1 cellular context compared by ENCODE assay signal in genomic region chr5:132293992-132294727, GRCh38.
TF ChIP-seq lines count a peak whose summit lies in the region.

Gene SLC22A4, plus strand, starts transcription at chr5:132294394. Its CDS starts 223 bp downstream, at chr5:132294617.

TF ChIP-seq in HepG2, 621 proteins besides CTCF, POLR2A, EP300 and RAD21 (continued from another document and continues in another):
- peak; percentile 88 for TF ChIP-seq ZNF749 (CRISPR knock-in tag; IDR thresholded peaks at IDR 0.05; ENCODE audit: borderline replicate concordance)
- TF ChIP-seq JUNB (CRISPR knock-in tag; IDR thresholded peaks at IDR 0.05; ENCODE audit: borderline replicate concordance) = no peak
- TF ChIP-seq ZNF264 (CRISPR knock-in tag; IDR thresholded peaks at IDR 0.05) = peak; percentile 74; the same call in 1 of the 2 replicates
- no peak; the same call in 1 of the 2 replicates for TF ChIP-seq ZNF609 (CRISPR knock-in tag; IDR thresholded peaks at IDR 0.05; ENCODE audit: borderline replicate concordance)
- no peak; the same call in none of the 2 replicates for TF ChIP-seq REL (CRISPR knock-in tag; conservative IDR thresholded peaks at IDR 0.05)
- TF ChIP-seq ZNF784 (CRISPR knock-in tag; IDR thresholded peaks at IDR 0.05; ENCODE audit: borderline replicate concordance) = no peak; the same call in 1 of the 2 replicates
- no peak for TF ChIP-seq AGO1 (IDR thresholded peaks at IDR 0.05; ENCODE audit: low read depth, low read length, poor library complexity, severe bottlenecking)
- TF ChIP-seq DMAP1 (CRISPR knock-in tag; IDR thresholded peaks at IDR 0.05) = peak; percentile 69; the same call in 1 of the 2 replicates
- no peak for TF ChIP-seq ZNF770 (CRISPR knock-in tag; IDR thresholded peaks at IDR 0.05)
- peak; percentile 45 for TF ChIP-seq ZNF124 (CRISPR knock-in tag; IDR thresholded peaks at IDR 0.05)
- TF ChIP-seq KLF15 (CRISPR knock-in tag; IDR thresholded peaks at IDR 0.05; ENCODE audit: borderline replicate concordance) = 0 out of 2 replicates have a peak, but pooled peaks have one; percentile 69
- no peak for TF ChIP-seq CEBPB (IDR thresholded peaks at IDR 0.05; ENCODE audit: borderline replicate concordance, low read depth, low read length)
- peak; percentile 76; the same call in 1 of the 2 replicates for TF ChIP-seq TFDP1 (CRISPR knock-in tag; IDR thresholded peaks at IDR 0.05; ENCODE audit: borderline replicate concordance)
- no peak for TF ChIP-seq TCF7 (IDR thresholded peaks at IDR 0.05; ENCODE audit: low read depth)
- TF ChIP-seq ZNF468 (CRISPR knock-in tag; IDR thresholded peaks at IDR 0.05) = no peak
- TF ChIP-seq ZNF329 (CRISPR knock-in tag; IDR thresholded peaks at IDR 0.05; ENCODE audit: low read depth) = no peak
- no peak for TF ChIP-seq U2AF2 (IDR thresholded peaks at IDR 0.05; ENCODE audit: low read depth, low read length)
- no peak for TF ChIP-seq MEIS1 (CRISPR knock-in tag; IDR thresholded peaks at IDR 0.05; ENCODE audit: borderline replicate concordance)
- no peak for TF ChIP-seq ZNF615 (CRISPR knock-in tag; IDR thresholded peaks at IDR 0.05; ENCODE audit: borderline replicate concordance)
- TF ChIP-seq ZNF605 (CRISPR knock-in tag; IDR thresholded peaks at IDR 0.05) = peak; percentile 11; the same call in 1 of the 2 replicates
- TF ChIP-seq KAT7 (CRISPR knock-in tag; IDR thresholded peaks at IDR 0.05; ENCODE audit: borderline replicate concordance) = no peak; the same call in 1 of the 2 replicates
- TF ChIP-seq RAD51 (IDR thresholded peaks at IDR 0.05; ENCODE audit: borderline replicate concordance) = peak; percentile 43; the same call in 1 of the 2 replicates
- no peak for TF ChIP-seq GTF3A (CRISPR knock-in tag; conservative IDR thresholded peaks at IDR 0.05)
- TF ChIP-seq ADNP (CRISPR knock-in tag; IDR thresholded peaks at IDR 0.05) = no peak
- no peak for TF ChIP-seq SUZ12 (IDR thresholded peaks at IDR 0.05; ENCODE audit: low read depth, low read length)
- TF ChIP-seq SIX1 (CRISPR knock-in tag; IDR thresholded peaks at IDR 0.05; ENCODE audit: borderline replicate concordance) = no peak
- TF ChIP-seq ZNF788 (CRISPR knock-in tag; IDR thresholded peaks at IDR 0.05; ENCODE audit: borderline replicate concordance) = peak; percentile 87
- TF ChIP-seq DR1 (CRISPR knock-in tag; IDR thresholded peaks at IDR 0.05) = no peak
- TF ChIP-seq ZBTB44 (CRISPR knock-in tag; IDR thresholded peaks at IDR 0.05) = no peak
- no peak for TF ChIP-seq MTA1 (CRISPR knock-in tag; IDR thresholded peaks at IDR 0.05; ENCODE audit: borderline replicate concordance)
- peak; percentile 60; the same call in 1 of the 2 replicates for TF ChIP-seq GFI1 (CRISPR knock-in tag; IDR thresholded peaks at IDR 0.05; ENCODE audit: borderline replicate concordance)
- TF ChIP-seq ZNF83 (CRISPR knock-in tag; IDR thresholded peaks at IDR 0.05; ENCODE audit: borderline replicate concordance) = no peak; the same call in 1 of the 2 replicates
- no peak; the same call in 1 of the 2 replicates for TF ChIP-seq ZNF768 (CRISPR knock-in tag; IDR thresholded peaks at IDR 0.05)
- TF ChIP-seq ZNF431 (CRISPR knock-in tag; IDR thresholded peaks at IDR 0.05; ENCODE audit: borderline replicate concordance, low read depth) = peak; percentile 84; the same call in 1 of the 2 replicates
- TF ChIP-seq ZNF746 (CRISPR knock-in tag; IDR thresholded peaks at IDR 0.05) = peak; percentile 67
- TF ChIP-seq SNRNP70 (IDR thresholded peaks at IDR 0.05; ENCODE audit: low read depth, low read length) = no peak
- no peak; the same call in 1 of the 2 replicates for TF ChIP-seq CSRNP1 (CRISPR knock-in tag; IDR thresholded peaks at IDR 0.05)
- peak; percentile 71 for TF ChIP-seq YY1 (IDR thresholded peaks at IDR 0.05; ENCODE audit: insufficient read depth, insufficient replicate concordance, low read depth, low read length)
- no peak; the same call in 1 of the 2 replicates for TF ChIP-seq MTF1 (CRISPR knock-in tag; IDR thresholded peaks at IDR 0.05)
- TF ChIP-seq SMYD3 (CRISPR knock-in tag; IDR thresholded peaks at IDR 0.05) = no peak; the same call in 1 of the 2 replicates
- TF ChIP-seq ZNF678 (CRISPR knock-in tag; IDR thresholded peaks at IDR 0.05) = no peak
- no peak for TF ChIP-seq ZNF879 (CRISPR knock-in tag; IDR thresholded peaks at IDR 0.05)
- no peak for TF ChIP-seq ZNF549 (CRISPR knock-in tag; IDR thresholded peaks at IDR 0.05)
- no peak for TF ChIP-seq MXD3 (CRISPR knock-in tag; IDR thresholded peaks at IDR 0.05)
- no peak; the same call in 1 of the 2 replicates for TF ChIP-seq ZNF777 (CRISPR knock-in tag; IDR thresholded peaks at IDR 0.05)
- 0 out of 2 replicates have a peak, but pooled peaks have one; percentile 6 for TF ChIP-seq GMEB2 (CRISPR knock-in tag; IDR thresholded peaks at IDR 0.05; ENCODE audit: low read depth)
- TF ChIP-seq ZNF564 (CRISPR knock-in tag; IDR thresholded peaks at IDR 0.05) = peak; percentile 43; the same call in 1 of the 2 replicates
- TF ChIP-seq ZNF720 (CRISPR knock-in tag; IDR thresholded peaks at IDR 0.05) = no peak
- no peak for TF ChIP-seq ZKSCAN1 (IDR thresholded peaks at IDR 0.05; ENCODE audit: low read length)
- TF ChIP-seq ZNF446 (CRISPR knock-in tag; IDR thresholded peaks at IDR 0.05) = no peak
- no peak; the same call in 1 of the 2 replicates for TF ChIP-seq ZHX1 (CRISPR knock-in tag; IDR thresholded peaks at IDR 0.05; ENCODE audit: low read depth)
- peak; percentile 37; the same call in 1 of the 2 replicates for TF ChIP-seq HOXA3 (CRISPR knock-in tag; IDR thresholded peaks at IDR 0.05)
- TF ChIP-seq ZBTB8A (CRISPR knock-in tag; IDR thresholded peaks at IDR 0.05; ENCODE audit: borderline replicate concordance, low read depth) = no peak
